9 cellular contexts compared by ENCODE assay signal in genomic region chr2:101900375-101900774, GRCh38.
DNase-seq lines count a peak whose midpoint lies in the region; ATAC-seq lines count a peak whose summit lies in the region.
"Had no signal": no experiment of that assay in that cellular context is flagged by ENCODE, and none has a peak within 500 bp of the region (broad histone marks: within the 10 kb centered on the region; RNA-seq: fewer than 3 reads in every experiment).

No MANE protein-coding gene starts in this region.

- intact Hi-C loops in sciatic nerve (cut with DNase I): no loop called here

- DNase-seq in activated T-helper 9 cell treated with anti-CD3 and anti-CD28 coated beads, Interleukin-2, amount 50 U/mL, for 16 hours (ENCODE audit: low read depth): peak; percentile 34
- DNase-seq in stimulated activated CD8-positive, alpha-beta memory T cell treated with anti-CD3 and anti-CD28 coated beads, Interleukin-12 subunit alpha, Interleukin-12 subunit beta, amount 100 ng/mL, for 24 hours (ENCODE audit: extremely low read depth): peak; percentile 5
- no peak for DNase-seq in midbrain (lab: John Stamatoyannopoulos, UW)
- DNase-seq in sciatic nerve (ENCODE audit: low spot score): no peak
- DNase-seq in NCI-H2196 (lab: John Stamatoyannopoulos, UW; ENCODE audit: unreplicated experiment): no peak
- DNase-seq: colonic mucosa, pancreas had no signal

- ATAC-seq in GM19025 (IDR thresholded peaks at IDR 0.05; ENCODE audit: low read depth, unreplicated experiment) (peak; percentile 64), HG02798 (IDR thresholded peaks at IDR 0.05; ENCODE audit: poor library complexity, unreplicated experiment) (peak; percentile 73), sciatic nerve (no peak)
- ATAC-seq: pancreas had no signal

Comparison
In these comparisons a context has a peak if more than half of its experiments do, and no peak if none do; other contexts are left out.
1. DNase-seq: peak in activated T-helper 9 cell treated with anti-CD3 and anti-CD28 coated beads, Interleukin-2, amount 50 U/mL, for 16 hours (single experiment) and stimulated activated CD8-positive, alpha-beta memory T cell treated with anti-CD3 and anti-CD28 coated beads, Interleukin-12 subunit alpha, Interleukin-12 subunit beta, amount 100 ng/mL, for 24 hours (single experiment); none in midbrain (single experiment), sciatic nerve (single experiment) and NCI-H2196 (single experiment).